In genomic region chr15:71800835-71801745, GRCh38 we compare ENCODE assay signal across 1 cellular context.
TF ChIP-seq lines count a peak whose summit lies in the region.

No MANE protein-coding gene starts in this region.

TF ChIP-seq in HEK293, 187 proteins besides CTCF, POLR2A, EP300 and RAD21 (continued from another document):
- TF ChIP-seq KLF17 (tag by site-specific recombination; IDR thresholded peaks at IDR 0.05): no peak
- peak; percentile 64; the same call in 1 of the 2 replicates for TF ChIP-seq ZNF2 (tag by site-specific recombination; IDR thresholded peaks at IDR 0.05)
- TF ChIP-seq ZNF473 (tag by site-specific recombination; IDR thresholded peaks at IDR 0.05): no peak
- peak; percentile 72 for TF ChIP-seq ZSCAN30 (tag by site-specific recombination; IDR thresholded peaks at IDR 0.05)
- no peak for TF ChIP-seq ZBTB8A (tag by site-specific recombination; IDR thresholded peaks at IDR 0.05)
- peak; percentile 71; the same call in 1 of the 2 replicates for TF ChIP-seq ZNF600 (tag by site-specific recombination; IDR thresholded peaks at IDR 0.05)
- 0 out of 2 replicates have a peak, but pooled peaks have one; percentile 6 for TF ChIP-seq ZNF664 (tag by site-specific recombination; IDR thresholded peaks at IDR 0.05)
- TF ChIP-seq ZNF529 (tag by site-specific recombination; IDR thresholded peaks at IDR 0.05; ENCODE audit: insufficient replicate concordance): no peak
- no peak for TF ChIP-seq ZNF37A (tag by site-specific recombination; IDR thresholded peaks at IDR 0.05)
- peak; percentile 99 for TF ChIP-seq ZNF654 (tag by site-specific recombination; IDR thresholded peaks at IDR 0.05; ENCODE audit: low read depth)
